1 cellular context compared by ENCODE assay signal in the genomic region with DNA sequence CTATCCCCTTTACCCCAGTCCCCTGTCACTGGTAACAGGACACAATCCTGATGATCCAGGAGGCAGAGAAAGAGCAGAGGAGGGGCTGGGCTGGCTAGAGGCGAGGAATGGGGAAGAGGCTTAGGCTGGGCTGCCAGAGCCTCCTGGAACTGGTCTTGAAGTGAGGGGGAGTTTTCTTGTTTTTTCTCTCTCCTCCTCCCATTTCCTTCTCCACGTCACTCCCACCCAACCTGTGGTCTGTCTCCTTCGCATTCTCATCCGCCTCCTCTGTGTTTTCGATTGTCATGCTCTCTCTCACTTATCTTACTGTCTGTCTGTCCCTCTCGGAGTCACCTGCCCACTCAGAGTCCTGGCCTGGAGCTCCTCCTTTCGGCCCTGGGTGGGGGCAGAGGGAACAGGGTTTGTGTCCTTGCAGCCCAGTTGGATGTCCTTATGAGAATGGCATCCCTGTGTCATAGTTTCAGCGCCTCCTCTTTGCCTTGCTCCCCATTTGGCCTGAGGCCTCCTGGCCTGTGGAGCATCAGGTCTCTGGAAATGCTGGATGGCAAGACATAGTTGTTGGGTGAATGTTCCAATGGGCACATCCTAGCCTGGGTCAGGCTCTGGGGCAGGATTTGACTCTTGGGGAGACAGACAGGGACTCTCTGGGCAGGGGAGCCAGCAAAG.
TF ChIP-seq lines count a peak whose summit lies in the region.

No MANE protein-coding gene starts in this region.

TF ChIP-seq in WTC11, 78 proteins besides CTCF, POLR2A, EP300 and RAD21 (continued from another document):
- TF ChIP-seq, protein P1, sequence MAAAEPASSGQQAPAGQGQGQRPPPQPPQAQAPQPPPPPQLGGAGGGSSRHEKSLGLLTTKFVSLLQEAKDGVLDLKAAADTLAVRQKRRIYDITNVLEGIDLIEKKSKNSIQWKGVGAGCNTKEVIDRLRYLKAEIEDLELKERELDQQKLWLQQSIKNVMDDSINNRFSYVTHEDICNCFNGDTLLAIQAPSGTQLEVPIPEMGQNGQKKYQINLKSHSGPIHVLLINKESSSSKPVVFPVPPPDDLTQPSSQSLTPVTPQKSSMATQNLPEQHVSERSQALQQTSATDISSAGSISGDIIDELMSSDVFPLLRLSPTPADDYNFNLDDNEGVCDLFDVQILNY (CRISPR knock-in tag; IDR thresholded peaks at IDR 0.05) = no peak
- TF ChIP-seq, protein P2, sequence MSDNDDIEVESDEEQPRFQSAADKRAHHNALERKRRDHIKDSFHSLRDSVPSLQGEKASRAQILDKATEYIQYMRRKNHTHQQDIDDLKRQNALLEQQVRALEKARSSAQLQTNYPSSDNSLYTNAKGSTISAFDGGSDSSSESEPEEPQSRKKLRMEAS (CRISPR knock-in tag; IDR thresholded peaks at IDR 0.05) = no peak
- TF ChIP-seq SMAD4 (CRISPR knock-in tag; IDR thresholded peaks at IDR 0.05) = no peak
- TF ChIP-seq, protein P3, sequence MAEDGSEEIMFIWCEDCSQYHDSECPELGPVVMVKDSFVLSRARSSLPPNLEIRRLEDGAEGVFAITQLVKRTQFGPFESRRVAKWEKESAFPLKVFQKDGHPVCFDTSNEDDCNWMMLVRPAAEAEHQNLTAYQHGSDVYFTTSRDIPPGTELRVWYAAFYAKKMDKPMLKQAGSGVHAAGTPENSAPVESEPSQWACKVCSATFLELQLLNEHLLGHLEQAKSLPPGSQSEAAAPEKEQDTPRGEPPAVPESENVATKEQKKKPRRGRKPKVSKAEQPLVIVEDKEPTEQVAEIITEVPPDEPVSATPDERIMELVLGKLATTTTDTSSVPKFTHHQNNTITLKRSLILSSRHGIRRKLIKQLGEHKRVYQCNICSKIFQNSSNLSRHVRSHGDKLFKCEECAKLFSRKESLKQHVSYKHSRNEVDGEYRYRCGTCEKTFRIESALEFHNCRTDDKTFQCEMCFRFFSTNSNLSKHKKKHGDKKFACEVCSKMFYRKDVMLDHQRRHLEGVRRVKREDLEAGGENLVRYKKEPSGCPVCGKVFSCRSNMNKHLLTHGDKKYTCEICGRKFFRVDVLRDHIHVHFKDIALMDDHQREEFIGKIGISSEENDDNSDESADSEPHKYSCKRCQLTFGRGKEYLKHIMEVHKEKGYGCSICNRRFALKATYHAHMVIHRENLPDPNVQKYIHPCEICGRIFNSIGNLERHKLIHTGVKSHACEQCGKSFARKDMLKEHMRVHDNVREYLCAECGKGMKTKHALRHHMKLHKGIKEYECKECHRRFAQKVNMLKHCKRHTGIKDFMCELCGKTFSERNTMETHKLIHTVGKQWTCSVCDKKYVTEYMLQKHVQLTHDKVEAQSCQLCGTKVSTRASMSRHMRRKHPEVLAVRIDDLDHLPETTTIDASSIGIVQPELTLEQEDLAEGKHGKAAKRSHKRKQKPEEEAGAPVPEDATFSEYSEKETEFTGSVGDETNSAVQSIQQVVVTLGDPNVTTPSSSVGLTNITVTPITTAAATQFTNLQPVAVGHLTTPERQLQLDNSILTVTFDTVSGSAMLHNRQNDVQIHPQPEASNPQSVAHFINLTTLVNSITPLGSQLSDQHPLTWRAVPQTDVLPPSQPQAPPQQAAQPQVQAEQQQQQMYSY (CRISPR knock-in tag; IDR thresholded peaks at IDR 0.05) = no peak
